ENCODE assay signal across 24 cellular contexts in the genomic region with DNA sequence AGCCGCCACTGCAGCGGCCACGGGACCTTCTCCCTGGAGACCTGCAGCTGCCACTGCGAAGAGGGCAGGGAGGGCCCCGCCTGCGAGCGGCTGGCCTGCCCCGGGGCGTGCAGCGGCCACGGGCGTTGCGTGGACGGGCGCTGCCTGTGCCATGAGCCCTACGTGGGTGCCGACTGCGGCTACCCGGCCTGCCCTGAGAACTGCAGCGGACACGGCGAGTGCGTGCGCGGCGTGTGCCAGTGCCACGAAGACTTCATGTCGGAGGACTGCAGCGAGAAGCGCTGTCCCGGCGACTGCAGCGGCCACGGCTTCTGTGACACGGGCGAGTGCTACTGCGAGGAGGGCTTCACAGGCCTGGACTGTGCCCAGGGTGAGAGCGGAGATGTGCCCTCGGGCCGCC. TPM values are rescaled to one million over a fixed set of nuclear protein-coding genes. Genes with fewer than 3 reads are reported as not detected.
"Had no signal": no experiment of that assay in that cellular context is flagged by ENCODE, and none has a peak within 500 bp of the region (broad histone marks: within the 10 kb centered on the region; RNA-seq: fewer than 3 reads in every experiment).

No MANE protein-coding gene starts in this region.

- H3K36me3 ChIP-seq: SJSA1 had no signal

- H3K27ac Mint-ChIP-seq: IgD-negative memory B cell had no signal

- H3K9me3 Mint-ChIP-seq: IgD-negative memory B cell had no signal

- H3K27ac ChIP-seq: SJSA1, SK-N-MC had no signal

- H3K4me3 Mint-ChIP-seq: IgD-negative memory B cell had no signal

- H3K27me3 ChIP-seq: SJSA1 had no signal

- H3K9me3 ChIP-seq: SJSA1 had no signal

- ATAC-seq: HepG2 had no signal

- DNase-seq: KBM-7, NCI-H1048, NCI-H1105, NCI-H1417, NCI-H1436 treated with DMSO at 0.1 percent for 48 hours, NCI-H1694 treated with DMSO at 0.1 percent for 48 hours, NCI-H1930, NCI-H2081, NCI-H2171, NCI-H226, NCI-H446, NCI-H510A, NCI-H524 treated with DMSO at 0.1 percent for 48 hours, NCI-H69, NCI-H774, Right ventricle myocardium superior, RPMI8226, SIG-M5 had no signal

- H3K4me3 ChIP-seq: SJSA1, SK-N-MC had no signal

RNA-seq across cellular contexts. Expression of gene TNN, which starts 11.7 kb away (rescaled TPM):
- total RNA-seq: HepG2, LHCN-M2, MCF 10A had no signal
